In the genomic region with DNA sequence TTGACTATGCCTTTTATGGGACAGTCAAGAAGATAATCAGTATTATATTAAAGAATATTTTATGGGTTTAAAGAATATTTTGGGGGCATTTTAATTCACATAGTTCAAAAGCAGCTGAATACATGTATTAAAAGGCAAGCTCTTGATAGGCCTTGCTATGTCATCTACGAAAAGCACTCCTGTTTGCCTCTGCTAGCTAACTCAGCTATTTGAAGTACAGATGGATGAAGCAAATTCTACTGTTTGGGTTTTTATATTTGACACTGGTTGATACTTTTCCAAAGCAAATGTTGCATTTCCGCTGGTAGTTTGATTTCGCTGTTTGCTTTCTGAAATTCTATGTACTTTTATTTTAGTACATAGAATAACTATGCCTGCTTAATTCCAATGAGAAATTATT, we compare ENCODE assay signal across 25 cellular contexts. TPM values are rescaled to one million over a fixed set of nuclear protein-coding genes. Genes with fewer than 3 reads are reported as not detected.
DNase-seq lines count a peak whose midpoint lies in the region; ATAC-seq, FAIRE-seq and TF ChIP-seq lines count a peak whose summit lies in the region.
"Had no signal": no experiment of that assay in that cellular context is flagged by ENCODE, and none has a peak within 500 bp of the region (broad histone marks: within the 10 kb centered on the region; RNA-seq: fewer than 3 reads in every experiment).

No MANE protein-coding gene starts in this region.

- H4K20me1 ChIP-seq in HepG2 (ENCODE audit: insufficient read depth, low read length): no peaks in the 10 kb centered on the region

- WGBS in HepG2 (ENCODE audit: low lambda C conversion rate): 94% methylated on average over 3 of the region's 3 CpGs

- in situ Hi-C loops in HepG2 (cut with HindIII; ENCODE audit: extremely low pct_ligation_motif_present, low pct_unique_long_range_greater_than_20kb) (no loop called here), gastrocnemius medialis (cut with MboI; ENCODE audit: low sequenced_read_pairs in 4 of 4) (no loop called here)

- DNase-seq in activated CD4-positive, alpha-beta T cell treated with anti-CD3 and anti-CD28 coated beads, Interleukin-2, amount 10 ng/mL, durations not matched to agents 24 days and 14 days: peak; percentile 1
- no peak for DNase-seq in activated CD4-positive, alpha-beta T cell treated with anti-CD3 and anti-CD28 coated beads, Interleukin-2, amount 50 U/mL, for 1 hour
- DNase-seq in HepG2 (ENCODE audit: low spot score) (no peak), gastrocnemius medialis (no peak), immature natural killer cell (no peak), HuH-7.5 (ENCODE audit: low spot score) (no peak), UCSD-AML1 (lab: John Stamatoyannopoulos, UW; ENCODE audit: unreplicated experiment) (no peak)
- DNase-seq: 8988T, DMS153, DND-41, Karpas-422, NCI-H1092, NCI-H1417 treated with DMSO at 0.1 percent for 48 hours, NCI-H1694 treated with DMSO at 0.1 percent for 48 hours, NCI-H2081, NCI-H2171, NCI-H226, NCI-H510A treated with DMSO at 0.1 percent for 48 hours, NCI-H748 treated with DMSO at 0.1 percent for 48 hours, SIG-M5 had no signal

- H3K36me3 Mint-ChIP-seq in activated CD4-positive, alpha-beta T cell treated with anti-CD3 and anti-CD28 coated beads, Interleukin-2, amount 10 ng/mL, durations not matched to agents 24 days and 14 days (ENCODE audit: low read depth): no peaks in the 10 kb centered on the region
- H3K36me3 Mint-ChIP-seq in immature natural killer cell: peaks cover 0 to 3% (median 0%) of the 10 kb centered on the region in 3 donors

- no peak for TF ChIP-seq EP300 in HepG2 (IDR thresholded peaks at IDR 0.05; ENCODE audit: low read depth in 2 of 2, low read length in 2 of 2)
- TF ChIP-seq EP300 in HepG2 (CRISPR knock-in tag; IDR thresholded peaks at IDR 0.05; ENCODE audit: borderline replicate concordance): no peak

- H3K27ac Mint-ChIP-seq in activated CD4-positive, alpha-beta T cell treated with anti-CD3 and anti-CD28 coated beads, Interleukin-2, amount 10 ng/mL, durations not matched to agents 24 days and 14 days: no peak overlapping the region
- no peak overlapping the region for H3K27ac Mint-ChIP-seq in immature natural killer cell

- FAIRE-seq in HepG2 (lab: Jason Lieb, UNC): no peak
- FAIRE-seq: GM12892, RCC 7860 had no signal

- H3K4me3 ChIP-seq in HepG2 (replicated peaks in 1 of 3; ENCODE audit: insufficient read depth in 1 of 3, low read depth in 2 of 3, low read length in 3 of 3) (no peak overlapping the region), gastrocnemius medialis (no peak overlapping the region)

- H2AFZ ChIP-seq in HepG2 (ENCODE audit: low read length): no peak overlapping the region

- BruUV-seq in HepG2 (replicated peaks; lab: Mats Ljungman, UMichigan): no TSS peak

- ATAC-seq in HepG2 (no peak), gastrocnemius medialis (no peak), HG02763 (IDR thresholded peaks at IDR 0.05; ENCODE audit: unreplicated experiment) (no peak)

- H3K9me3 ChIP-seq in HepG2 (ENCODE audit: low read length) (no peaks in the 10 kb centered on the region), gastrocnemius medialis (no peaks in the 10 kb centered on the region)

- intact Hi-C loops in activated CD4-positive, alpha-beta T cell treated with anti-CD3 and anti-CD28 coated beads, Interleukin-2, amount 10 ng/mL, durations not matched to agents 24 days and 14 days (cut with micrococcal nuclease): no loop called here
- intact Hi-C loops in HepG2 (cut with micrococcal nuclease; ENCODE audit: unreplicated experiment) (loop anchor here (2.0 kb wide), 1 partner anchor 38 kb away; no protein-coding TSS in a partner anchor), gastrocnemius medialis (cut with DNase I; ENCODE audit: low total_unique reads) (loop anchor here (5.0 kb wide), 1 partner anchor 58 kb away; no protein-coding TSS in a partner anchor)

- CTCF ChIA-PET in HepG2 (lab: Yijun Ruan, JAX; ENCODE audit: low intra/inter-chr PET ratio, low total read pairs): no interaction called here

- no peak overlapping the region for H3K4me3 Mint-ChIP-seq in activated CD4-positive, alpha-beta T cell treated with anti-CD3 and anti-CD28 coated beads, Interleukin-2, amount 10 ng/mL, durations not matched to agents 24 days and 14 days
- H3K4me3 Mint-ChIP-seq in immature natural killer cell: no peak overlapping the region

- H3K27me3 ChIP-seq in HepG2 (ENCODE audit: control insufficient read depth in 1 of 2, insufficient read depth in 2 of 2, low read length in 2 of 2) (no peaks in the 10 kb centered on the region), gastrocnemius medialis (no peaks in the 10 kb centered on the region)

- H3K27ac ChIP-seq in HepG2 (ENCODE audit: extremely low read length, insufficient read depth, low read length) (peak overlapping the region; percentile 81), gastrocnemius medialis (peak overlapping the region in 3 of 4 donors; percentile 47 to 84 (median 63))
- H3K27ac ChIP-seq: HL-60 had no signal

- peaks cover 7% of the 10 kb centered on the region for H3K27me3 Mint-ChIP-seq in activated CD4-positive, alpha-beta T cell treated with anti-CD3 and anti-CD28 coated beads, Interleukin-2, amount 10 ng/mL, durations not matched to agents 24 days and 14 days
- H3K27me3 Mint-ChIP-seq in immature natural killer cell (ENCODE audit: low read depth in 3 of 3): peaks cover 2 to 4% (median 4%) of the 10 kb centered on the region in 3 donors

- POLR2A ChIA-PET in HepG2 (lab: Yijun Ruan, JAX): interaction anchor here (0.7 to 2.0 kb wide), 10 partner anchors 14 to 605 kb away, joined by 3 to 28 read pairs (median 5); partner anchors contain the start of genes MRPL18, SLC22A3 and TCP1

- H3K4me1 ChIP-seq in HepG2 (ENCODE audit: insufficient read depth, low read length) (peaks cover 47% of the 10 kb centered on the region), gastrocnemius medialis (peaks cover 26 to 37% of the 10 kb centered on the region in 2 donors)

- TF ChIP-seq POLR2A in HepG2 (IDR thresholded peaks at IDR 0.05; ENCODE audit: insufficient read depth in 1 of 2, low read depth in 2 of 2, low read length in 2 of 2): no peak
- TF ChIP-seq POLR2A in gastrocnemius medialis (IDR thresholded peaks at IDR 0.05): no peak

- peak overlapping the region; percentile 64; the same call in 1 of the 2 replicates for H3K9ac ChIP-seq in HepG2 (ENCODE audit: insufficient read depth, low read depth, low read length)

- no peak for TF ChIP-seq RAD21 in HepG2 (CRISPR knock-in tag; IDR thresholded peaks at IDR 0.05)

- H3K4me1 Mint-ChIP-seq in activated CD4-positive, alpha-beta T cell treated with anti-CD3 and anti-CD28 coated beads, Interleukin-2, amount 10 ng/mL, durations not matched to agents 24 days and 14 days: peaks cover 7% of the 10 kb centered on the region
- peaks cover 21 to 22% of the 10 kb centered on the region in 2 donors for H3K4me1 Mint-ChIP-seq in immature natural killer cell

- H3K4me2 ChIP-seq in HepG2 (ENCODE audit: low read depth, low read length): peak overlapping the region; percentile 78; the same call in 1 of the 2 replicates

- no peaks in the 10 kb centered on the region for H3K9me3 Mint-ChIP-seq in activated CD4-positive, alpha-beta T cell treated with anti-CD3 and anti-CD28 coated beads, Interleukin-2, amount 10 ng/mL, durations not matched to agents 24 days and 14 days
- H3K9me3 Mint-ChIP-seq in immature natural killer cell: no peaks in the 10 kb centered on the region

- no peak for TF ChIP-seq CTCF in HepG2 (CRISPR knock-in tag; IDR thresholded peaks at IDR 0.05)
- TF ChIP-seq CTCF in gastrocnemius medialis (IDR thresholded peaks at IDR 0.05 in 4 of 5, conservative IDR thresholded peaks at IDR 0.05 in 1 of 5): no peak

- peaks cover 7% of the 10 kb centered on the region for H3K79me2 ChIP-seq in HepG2 (ENCODE audit: insufficient read depth, low read length)

- H3K36me3 ChIP-seq in HepG2 (replicated peaks in 1 of 2; ENCODE audit: control insufficient read depth in 1 of 2, insufficient read depth in 2 of 2, low read length in 2 of 2) (peaks cover 0 to 5% of the 10 kb centered on the region in 2 experiments; a peak in 2 of 5 replicates), gastrocnemius medialis (no peaks in the 10 kb centered on the region)

TF ChIP-seq in HepG2, 621 proteins besides CTCF, POLR2A, EP300 and RAD21:
- TF ChIP-seq ZIK1 (CRISPR knock-in tag; IDR thresholded peaks at IDR 0.05; ENCODE audit: borderline replicate concordance, low read depth): no peak

RNA-seq across cellular contexts. Expression of gene SLC22A3, which starts 47.0 kb away (rescaled TPM):
- total RNA-seq in activated CD4-positive, alpha-beta T cell treated with anti-CD3 and anti-CD28 coated beads, Interleukin-2, amount 10 ng/mL, durations not matched to agents 24 days and 14 days: not detected in 2 replicates
- 20.1 and 31.5 TPM in 2 replicates for total RNA-seq in HepG2 (2016; rRNA removed; fragmentation: Illumina TruSeq; extraction: Trizol)
- total RNA-seq in HepG2 (2016; cell fraction: cytosol; rRNA removed; fragmentation: Illumina TruSeq; extraction: Trizol; ENCODE audit: low read depth): 45.1 and 49.0 TPM in 2 replicates
- 19.7 and 31.7 TPM in 2 replicates for total RNA-seq in HepG2 (2016; cell fraction: insoluble cytoplasmic fraction; rRNA removed; fragmentation: Illumina TruSeq; extraction: Trizol)
- total RNA-seq in HepG2 (2016; cell fraction: membrane; rRNA removed; fragmentation: Illumina TruSeq; extraction: Trizol): 30.2 and 35.9 TPM in 2 replicates
- 43.4 and 49.5 TPM in 2 replicates for total RNA-seq in HepG2 (2016; cell fraction: nucleus; rRNA removed; fragmentation: Illumina TruSeq; extraction: Trizol)
- 11.3 and 12.0 TPM in 2 replicates for polyA plus RNA-seq in HepG2 (2011; rRNA removed)
- polyA plus RNA-seq in HepG2 (2011; cell fraction: cytosol; rRNA removed): 7.1 and 9.5 TPM in 2 replicates
- polyA plus RNA-seq in HepG2 (2011; cell fraction: nucleus; rRNA removed): 27.4 and 27.6 TPM in 2 replicates
- 15.3 and 16.9 TPM in 2 replicates for polyA plus RNA-seq in HepG2 (2012)
- 8.5 and 8.8 TPM in 2 replicates for polyA plus RNA-seq in HepG2 (2016; cell fraction: cytosol; fragmentation: Illumina TruSeq; extraction: Trizol; ENCODE audit: low read depth)
- 22.6 and 23.7 TPM in 2 replicates for polyA plus RNA-seq in HepG2 (2016; cell fraction: insoluble cytoplasmic fraction; fragmentation: Illumina TruSeq; extraction: Trizol; ENCODE audit: low read depth)
- polyA plus RNA-seq in HepG2 (2016; cell fraction: membrane; fragmentation: Illumina TruSeq; extraction: Trizol; ENCODE audit: low read depth): 18.2 and 20.7 TPM in 2 replicates
- 80.9 and 84.1 TPM in 2 replicates for polyA plus RNA-seq in HepG2 (2016; cell fraction: nucleus; fragmentation: Illumina TruSeq; extraction: Trizol; ENCODE audit: insufficient read depth, low read depth)
- 9.1 and 24.8 TPM in 2 replicates for polyA minus RNA-seq in HepG2 (2011; rRNA and poly(A)+ RNA removed; ENCODE audit: low replicate concordance)
- polyA minus RNA-seq in HepG2 (2011; cell fraction: cytosol; rRNA and poly(A)+ RNA removed): 10.9 and 11.6 TPM in 2 replicates
- polyA minus RNA-seq in HepG2 (2011; cell fraction: nucleus; rRNA and poly(A)+ RNA removed): 19.3 and 20.1 TPM in 2 replicates
- 10 to 100 TPM; 49.5 to 75.4 (median 58.2) TPM for total RNA-seq in gastrocnemius medialis
- under 1 TPM in 1 of 3 donors, not detected in 2; 0.11 TPM for polyA plus RNA-seq in immature natural killer cell
- polyA plus RNA-seq: BJ had no signal

Comparison
In these comparisons a context has a peak if more than half of its experiments do, and no peak if none do; other contexts are left out.
1. RNA of gene SLC22A3, which starts 47.0 kb away (total RNA-seq): 49.5 to 75.4 TPM in gastrocnemius medialis and 19.7 to 49.5 TPM in HepG2; not detected in activated CD4-positive, alpha-beta T cell treated with anti-CD3 and anti-CD28 coated beads, Interleukin-2, amount 10 ng/mL, durations not matched to agents 24 days and 14 days; every median in the first group is over 10 times any median in the second.